Comparison of ENCODE assay signal across 8 cellular contexts in genomic region chr9:125374443-125375309, GRCh38.
A peak's percentile ranks its signal among the peaks of the same experiment; 100 is the strongest.
DNase-seq lines count a peak whose midpoint lies in the region; ATAC-seq and TF ChIP-seq lines count a peak whose summit lies in the region.

No MANE protein-coding gene starts in this region.

- peak; percentile 65 for DNase-seq in DMS53 treated with DMSO at 0.1 percent for 48 hours (lab: John Stamatoyannopoulos, UW; ENCODE audit: unreplicated experiment)
- peak; percentile 83 for DNase-seq in NCI-H748 (lab: John Stamatoyannopoulos, UW; ENCODE audit: unreplicated experiment)
- DNase-seq in activated CD8-positive, alpha-beta T cell treated with anti-CD3 and anti-CD28 coated beads for 36 hours = peak; percentile 74
- DNase-seq in effector memory CD8-positive, alpha-beta T cell = peak; percentile 45 to 50 (median 49)
- DNase-seq in mesenteric fat pad (ENCODE audit: low spot score) = peak; percentile 90
- peak; percentile 10 for DNase-seq in stimulated activated CD8-positive, alpha-beta memory T cell treated with anti-CD3 and anti-CD28 coated beads, Interleukin-12 subunit alpha, Interleukin-12 subunit beta, amount 100 ng/mL, for 4 hours (ENCODE audit: low read depth)

- TF ChIP-seq CTCF in activated CD8-positive, alpha-beta T cell treated with anti-CD3 and anti-CD28 coated beads for 36 hours (IDR thresholded peaks at IDR 0.05) = peak; percentile 76

- CTCF ChIA-PET in activated CD8-positive, alpha-beta T cell treated with anti-CD3 and anti-CD28 coated beads for 36 hours (lab: Charles Lee) = interaction anchor here (0.7 to 0.9 kb wide), 3 partner anchors 13 to 608 kb away, joined by 3 read pairs; no protein-coding TSS in a partner anchor

- H3K4me1 Mint-ChIP-seq in activated CD8-positive, alpha-beta T cell treated with anti-CD3 and anti-CD28 coated beads for 36 hours (ENCODE audit: low read depth) = peaks cover 10% of the 10 kb centered on the region
- H3K4me1 Mint-ChIP-seq in effector memory CD8-positive, alpha-beta T cell (ENCODE audit: low read depth in 2 of 2) = peaks cover 4 to 5% of the 10 kb centered on the region in 2 donors

- no peaks in the 10 kb centered on the region for H3K36me3 Mint-ChIP-seq in activated CD8-positive, alpha-beta T cell treated with anti-CD3 and anti-CD28 coated beads for 36 hours (ENCODE audit: low read depth)
- H3K36me3 Mint-ChIP-seq in effector memory CD8-positive, alpha-beta T cell (ENCODE audit: insufficient read depth) = no peaks in the 10 kb centered on the region

- POLR2A ChIA-PET in activated CD8-positive, alpha-beta T cell treated with anti-CD3 and anti-CD28 coated beads for 36 hours (lab: Charles Lee) = no interaction called here

- no peak overlapping the region for H3K27ac Mint-ChIP-seq in activated CD8-positive, alpha-beta T cell treated with anti-CD3 and anti-CD28 coated beads for 36 hours
- H3K27ac Mint-ChIP-seq in effector memory CD8-positive, alpha-beta T cell = peak overlapping the region in 1 of 2 donors; percentile 25

- H3K4me3 Mint-ChIP-seq in activated CD8-positive, alpha-beta T cell treated with anti-CD3 and anti-CD28 coated beads for 36 hours = peak overlapping the region; percentile 47
- H3K4me3 Mint-ChIP-seq in effector memory CD8-positive, alpha-beta T cell = peak overlapping the region; percentile 53 to 71

- H3K9me3 Mint-ChIP-seq in activated CD8-positive, alpha-beta T cell treated with anti-CD3 and anti-CD28 coated beads for 36 hours = no peaks in the 10 kb centered on the region
- no peaks in the 10 kb centered on the region for H3K9me3 Mint-ChIP-seq in effector memory CD8-positive, alpha-beta T cell

- intact Hi-C loops in activated CD8-positive, alpha-beta T cell treated with anti-CD3 and anti-CD28 coated beads for 36 hours (cut with micrococcal nuclease) = loop anchor here (10.0 kb wide), 1 partner anchor 130 kb away; the partner anchor contains the start of gene HSPA5

- H3K27me3 Mint-ChIP-seq in activated CD8-positive, alpha-beta T cell treated with anti-CD3 and anti-CD28 coated beads for 36 hours = peaks cover 8% of the 10 kb centered on the region
- H3K27me3 Mint-ChIP-seq in effector memory CD8-positive, alpha-beta T cell = peaks cover 10 to 39% of the 10 kb centered on the region in 2 donors

- ATAC-seq in HG03135 (IDR thresholded peaks at IDR 0.05; ENCODE audit: unreplicated experiment) = peak; percentile 63
- peak; percentile 97 for ATAC-seq in activated CD8-positive, alpha-beta T cell treated with anti-CD3 and anti-CD28 coated beads for 36 hours
- ATAC-seq in effector memory CD8-positive, alpha-beta T cell (replicated peaks) = peak; percentile 83
- ATAC-seq in GM21786 (IDR thresholded peaks at IDR 0.05; ENCODE audit: unreplicated experiment) = no peak

Comparison
In these comparisons a context has a peak if more than half of its experiments do, and no peak if none do; other contexts are left out.
1. DNase-seq: peak in every context shown above with its lines; median percentile 90 in mesenteric fat pad; 83 in NCI-H748; 74 in activated CD8-positive, alpha-beta T cell treated with anti-CD3 and anti-CD28 coated beads for 36 hours; 65 in DMS53 treated with DMSO at 0.1 percent for 48 hours; 49 in effector memory CD8-positive, alpha-beta T cell; 10 in stimulated activated CD8-positive, alpha-beta memory T cell treated with anti-CD3 and anti-CD28 coated beads, Interleukin-12 subunit alpha, Interleukin-12 subunit beta, amount 100 ng/mL, for 4 hours.